In genomic region chr6:108116781-108117426, GRCh38 we compare ENCODE assay signal across 11 cellular contexts. TPM values are rescaled to one million over a fixed set of nuclear protein-coding genes. Genes with fewer than 3 reads are reported as not detected.
DNase-seq lines count a peak whose midpoint lies in the region; ATAC-seq and TF ChIP-seq lines count a peak whose summit lies in the region.
"Had no signal": no experiment of that assay in that cellular context is flagged by ENCODE, and none has a peak within 500 bp of the region (broad histone marks: within the 10 kb centered on the region; RNA-seq: fewer than 3 reads in every experiment).

No MANE protein-coding gene starts in this region.

- H3K14ac ChIP-seq in mesenchymal stem cell (ENCODE audit: low read length in 2 of 2) = peak overlapping the region in 1 of 2 experiments; percentile 30

- H3K4me3 Mint-ChIP-seq in activated naive CD8-positive, alpha-beta T cell treated with anti-CD3 and anti-CD28 coated beads for 36 hours = peak overlapping the region; percentile 64

- no peak for TF ChIP-seq POLR2A in heart left ventricle (IDR thresholded peaks at IDR 0.05)

- H3K36me3 ChIP-seq in heart left ventricle (no peaks in the 10 kb centered on the region), mesenchymal stem cell (ENCODE audit: control insufficient read depth in 1 of 2, insufficient read depth in 2 of 2, low read depth in 1 of 2, low read length in 2 of 2) (no peaks in the 10 kb centered on the region), upper lobe of right lung (no peaks in the 10 kb centered on the region)

- H3K9me3 ChIP-seq in heart left ventricle = no peaks in the 10 kb centered on the region
- H3K9me3 ChIP-seq in mesenchymal stem cell (ENCODE audit: control insufficient read depth, low read length) = no peaks in the 10 kb centered on the region
- no peaks in the 10 kb centered on the region for H3K9me3 ChIP-seq in upper lobe of right lung

- no peak overlapping the region for H3K18ac ChIP-seq in mesenchymal stem cell (ENCODE audit: low read depth in 1 of 2, low read length in 2 of 2)

- H3K27ac ChIP-seq in heart left ventricle (no peak overlapping the region), mesenchymal stem cell (ENCODE audit: low read length, poor library complexity, severe bottlenecking) (no peak overlapping the region), upper lobe of right lung (no peak overlapping the region), caudate nucleus (ENCODE audit: low read depth, low read length) (no peak overlapping the region)

- H4K91ac ChIP-seq in mesenchymal stem cell (ENCODE audit: low read length) = no peak overlapping the region

- H2BK5ac ChIP-seq in mesenchymal stem cell (ENCODE audit: low read depth, low read length, poor library complexity, severe bottlenecking) = no peak overlapping the region

- no peaks in the 10 kb centered on the region for H3K9me3 Mint-ChIP-seq in activated naive CD8-positive, alpha-beta T cell treated with anti-CD3 and anti-CD28 coated beads for 36 hours

- peak overlapping the region in 1 of 2 experiments; percentile 86 for H3K23ac ChIP-seq in mesenchymal stem cell (ENCODE audit: low read length in 2 of 2)

- H2BK15ac ChIP-seq in mesenchymal stem cell (ENCODE audit: low read depth, poor library complexity, severe bottlenecking) = no peak overlapping the region

- H3K4me2 ChIP-seq in mesenchymal stem cell (ENCODE audit: low read length, poor library complexity, severe bottlenecking) = no peak overlapping the region

- no peak for TF ChIP-seq CTCF in heart left ventricle (IDR thresholded peaks at IDR 0.05)
- TF ChIP-seq CTCF in upper lobe of right lung (IDR thresholded peaks at IDR 0.05) = no peak

- no peak for ATAC-seq in heart left ventricle
- ATAC-seq in left cardiac atrium = no peak
- ATAC-seq in upper lobe of right lung = no peak

- intact Hi-C loops in heart left ventricle (cut with DNase I) (loop anchor here in 7 of 10 donors (2.0 to 10.0 kb wide), 3 partner anchors 138 to 416 kb away; no protein-coding TSS in a partner anchor), left cardiac atrium (cut with DNase I) (loop anchor here in 1 of 2 donors (10.0 kb wide), 1 partner anchor 408 kb away; no protein-coding TSS in a partner anchor), upper lobe of right lung (cut with DNase I) (loop anchor here (10.0 kb wide), 2 partner anchors 378 to 408 kb away; no protein-coding TSS in a partner anchor)

- no peak overlapping the region for H2AK5ac ChIP-seq in mesenchymal stem cell (ENCODE audit: low read length, severe bottlenecking)

- WGBS in heart left ventricle, 4 donors = 8 to 26% (median 11%) methylated on average over 18 to 43 of the region's 43 CpGs
- WGBS in mesenchymal stem cell = 6% methylated on average over 39 of the region's 43 CpGs

- no peak overlapping the region for H3K9ac ChIP-seq in mesenchymal stem cell (ENCODE audit: low read length)

- no peak overlapping the region for H4K8ac ChIP-seq in mesenchymal stem cell (ENCODE audit: low read length)

- no peak overlapping the region for H3K4ac ChIP-seq in mesenchymal stem cell (ENCODE audit: low read depth in 1 of 2, low read length in 2 of 2)

- H2BK120ac ChIP-seq in mesenchymal stem cell (ENCODE audit: low read depth, low read length) = no peak overlapping the region

- H2AFZ ChIP-seq in mesenchymal stem cell (ENCODE audit: low read depth, low read length) = no peak overlapping the region

- H3K27me3 Mint-ChIP-seq in activated naive CD8-positive, alpha-beta T cell treated with anti-CD3 and anti-CD28 coated beads for 36 hours = peaks cover 96% of the 10 kb centered on the region

- peaks cover 0 to 55% (median 40%) of the 10 kb centered on the region in 12 donors for H3K4me1 ChIP-seq in heart left ventricle
- peaks cover 40% of the 10 kb centered on the region for H3K4me1 ChIP-seq in mesenchymal stem cell (ENCODE audit: control insufficient read depth, insufficient read depth, low read depth, low read length)
- peaks cover 45% of the 10 kb centered on the region for H3K4me1 ChIP-seq in upper lobe of right lung

- peaks cover 44% of the 10 kb centered on the region for H3K4me1 Mint-ChIP-seq in activated naive CD8-positive, alpha-beta T cell treated with anti-CD3 and anti-CD28 coated beads for 36 hours

- H3K36me3 Mint-ChIP-seq in activated naive CD8-positive, alpha-beta T cell treated with anti-CD3 and anti-CD28 coated beads for 36 hours = peaks cover 1% of the 10 kb centered on the region

- H3K27ac Mint-ChIP-seq in activated naive CD8-positive, alpha-beta T cell treated with anti-CD3 and anti-CD28 coated beads for 36 hours = no peak overlapping the region

- no peaks in the 10 kb centered on the region for H3K79me1 ChIP-seq in mesenchymal stem cell (replicated peaks; ENCODE audit: low read length, poor library complexity, severe bottlenecking)

- peak overlapping the region in 7 of 12 donors; percentile 61 to 81 (median 66) for H3K4me3 ChIP-seq in heart left ventricle
- H3K4me3 ChIP-seq in mesenchymal stem cell (ENCODE audit: insufficient read depth in 1 of 2, low read depth in 1 of 2, low read length in 2 of 2) = peak overlapping the region; percentile 12 to 81
- H3K4me3 ChIP-seq in upper lobe of right lung = peak overlapping the region; percentile 81

- peaks cover 39 to 98% (median 78%) of the 10 kb centered on the region in 9 donors for H3K27me3 ChIP-seq in heart left ventricle
- peaks cover 86 to 94% of the 10 kb centered on the region in 2 experiments for H3K27me3 ChIP-seq in mesenchymal stem cell (ENCODE audit: control insufficient read depth in 1 of 2, insufficient read depth in 1 of 2, low read length in 2 of 2)
- peaks cover 86% of the 10 kb centered on the region for H3K27me3 ChIP-seq in upper lobe of right lung

- DNase-seq in heart left ventricle (no peak), left cardiac atrium (no peak), mesenchymal stem cell (no peak), upper lobe of right lung (peak; percentile 63), NCI-H187 (lab: John Stamatoyannopoulos, UW) (no peak), GF-D8 (lab: John Stamatoyannopoulos, UW) (no peak), caudate nucleus (lab: John Stamatoyannopoulos, UW) (no peak)
- DNase-seq in activated naive CD8-positive, alpha-beta T cell treated with anti-CD3 and anti-CD28 coated beads for 36 hours = peak; percentile 4

- H2BK12ac ChIP-seq in mesenchymal stem cell (ENCODE audit: low read length in 2 of 2) = no peak overlapping the region

RNA-seq across cellular contexts. Expression of gene OSTM1, which starts 42.4 kb away (rescaled TPM):
- total RNA-seq in heart left ventricle (10 to 100 TPM; 29.3 to 69.3 (median 45.3) TPM), left cardiac atrium (10 to 100 TPM; 47.6 to 57.9 TPM), upper lobe of right lung (59.3 TPM)
- polyA plus RNA-seq in heart left ventricle = 10 to 100 TPM; 19.0 to 30.1 TPM
- 10 to 100 TPM; 10.4 to 11.4 TPM for total RNA-seq in activated naive CD8-positive, alpha-beta T cell treated with anti-CD3 and anti-CD28 coated beads for 36 hours
- 48.2 TPM for polyA plus RNA-seq in mesenchymal stem cell (2013, experiment 1 of 2)
- polyA plus RNA-seq in mesenchymal stem cell (2013, experiment 2 of 2) = 48.8 TPM

RNA-seq across cellular contexts. Expression of gene NR2E1, which starts 48.9 kb away (rescaled TPM):
- total RNA-seq in heart left ventricle (not detected), left cardiac atrium (not detected), upper lobe of right lung (not detected)
- not detected for polyA plus RNA-seq in heart left ventricle
- total RNA-seq in activated naive CD8-positive, alpha-beta T cell treated with anti-CD3 and anti-CD28 coated beads for 36 hours = not detected
- not detected for polyA plus RNA-seq in mesenchymal stem cell (2013, experiment 1 of 2)
- polyA plus RNA-seq in mesenchymal stem cell (2013, experiment 2 of 2) = not detected
- total RNA-seq: left colon, LHCN-M2, urinary bladder had no signal
- polyA plus RNA-seq: urinary bladder had no signal

Comparison
In these comparisons a context has a peak if more than half of its experiments do, and no peak if none do; other contexts are left out.
1. DNase-seq: peak in activated naive CD8-positive, alpha-beta T cell treated with anti-CD3 and anti-CD28 coated beads for 36 hours (single experiment) and upper lobe of right lung (single experiment); none in heart left ventricle (0 of 5), left cardiac atrium (single experiment), mesenchymal stem cell (single experiment), NCI-H187 (0 of 2), GF-D8 (single experiment) and caudate nucleus (0 of 61).
2. Peak in every context shown above with its lines, with median percentiles within 50 percentile points of each other: H3K4me3 ChIP-seq.